13 cellular contexts compared by ENCODE assay signal in genomic region chr19:13623686-13624405, GRCh38.
DNase-seq lines count a peak whose midpoint lies in the region; ATAC-seq and TF ChIP-seq lines count a peak whose summit lies in the region.
"Had no signal": no experiment of that assay in that cellular context is flagged by ENCODE, and none has a peak within 500 bp of the region (broad histone marks: within the 10 kb centered on the region; RNA-seq: fewer than 3 reads in every experiment).

No MANE protein-coding gene starts in this region.

- no peaks in the 10 kb centered on the region for H3K27me3 ChIP-seq in NT2/D1 (ENCODE audit: insufficient read depth, insufficient read length)
- H3K27me3 ChIP-seq in iPS-18a (ENCODE audit: control insufficient read depth, insufficient read depth, low read length) = peaks cover 22% of the 10 kb centered on the region

- no peaks in the 10 kb centered on the region for H3K36me3 ChIP-seq in NT2/D1 (ENCODE audit: insufficient read depth, insufficient read length, low read length)
- no peaks in the 10 kb centered on the region for H3K36me3 ChIP-seq in iPS-18a (ENCODE audit: control insufficient read depth, low read depth, low read length)

- no peak overlapping the region for H3K27ac ChIP-seq in iPS-18a (ENCODE audit: low read length)
- H3K27ac ChIP-seq: HL-60 had no signal

- TF ChIP-seq CTCF in GM20000 (IDR thresholded peaks at IDR 0.05; ENCODE audit: extremely low read depth, missing control alignments) = no peak

- DNase-seq in DMS153 treated with DMSO at 0.1 percent for 48 hours (lab: John Stamatoyannopoulos, UW; ENCODE audit: unreplicated experiment) (peak; percentile 48), M059J (ENCODE audit: low read depth) (peak; percentile 37), NT2/D1 (ENCODE audit: low read depth, low spot score) (no peak), SW480 (ENCODE audit: low spot score) (no peak), GM20000 (ENCODE audit: low spot score) (no peak)
- no peak for DNase-seq in activated CD4-positive, CD25-positive, alpha-beta regulatory T cell (lab: John Stamatoyannopoulos, UW)
- DNase-seq: activated CD8-positive, alpha-beta memory T cell treated with anti-CD3 and anti-CD28 coated beads, Interleukin-2, amount 50 U/mL, for 48 hours; NCI-H446 treated with DMSO at 0.1 percent for 48 hours; T-helper 2 cell had no signal

- H3K9ac ChIP-seq in NT2/D1 (ENCODE audit: insufficient read length, low read depth) (peak overlapping the region; percentile 57), iPS-18a (ENCODE audit: low read length) (no peak overlapping the region)

- no peak overlapping the region for H3K4me3 ChIP-seq in NT2/D1 (ENCODE audit: insufficient read length, low read depth)
- peak overlapping the region; percentile 27 for H3K4me3 ChIP-seq in iPS-18a (ENCODE audit: low read length)

- no peak for ATAC-seq in HG02610 (IDR thresholded peaks at IDR 0.05; ENCODE audit: unreplicated experiment)
- ATAC-seq: HCT116 had no signal

- H3K4me1 ChIP-seq in NT2/D1 (ENCODE audit: insufficient read depth, insufficient read length) (peaks cover 3% of the 10 kb centered on the region), iPS-18a (ENCODE audit: control insufficient read depth, low read depth, low read length) (peaks cover 32% of the 10 kb centered on the region)

- H3K9me3 ChIP-seq in NT2/D1 (ENCODE audit: insufficient read depth, low read length) (no peaks in the 10 kb centered on the region), iPS-18a (ENCODE audit: control insufficient read depth, low read depth, low read length) (no peaks in the 10 kb centered on the region)

Comparison
In these comparisons a context has a peak if more than half of its experiments do, and no peak if none do; other contexts are left out.
1. DNase-seq: peak in DMS153 treated with DMSO at 0.1 percent for 48 hours (single experiment) and M059J (single experiment); none in NT2/D1 (single experiment), activated CD4-positive, CD25-positive, alpha-beta regulatory T cell (0 of 4), SW480 (single experiment) and GM20000 (single experiment).